In genomic region chr10:16986406-16987128, GRCh38 we compare ENCODE assay signal across 9 cellular contexts.
DNase-seq lines count a peak whose midpoint lies in the region; ATAC-seq, FAIRE-seq and TF ChIP-seq lines count a peak whose summit lies in the region.
"Had no signal": no experiment of that assay in that cellular context is flagged by ENCODE, and none has a peak within 500 bp of the region (broad histone marks: within the 10 kb centered on the region; RNA-seq: fewer than 3 reads in every experiment).

No MANE protein-coding gene starts in this region.

- H3K9me3 ChIP-seq in hepatocyte (ENCODE audit: low read depth) (no peaks in the 10 kb centered on the region), skeletal muscle tissue (ENCODE audit: control insufficient read depth in 3 of 3, low read length in 3 of 3) (no peaks in the 10 kb centered on the region)

- no peak for TF ChIP-seq POLR2A in H54 (IDR thresholded peaks at IDR 0.05; ENCODE audit: low read depth, low read length)

- H3K36me3 ChIP-seq in brain microvascular endothelial cell (replicated peaks): no peaks in the 10 kb centered on the region
- H3K36me3 ChIP-seq in hepatocyte (replicated peaks; ENCODE audit: insufficient read depth, low read depth): no peaks in the 10 kb centered on the region
- no peaks in the 10 kb centered on the region for H3K36me3 ChIP-seq in skeletal muscle tissue (ENCODE audit: control insufficient read depth in 3 of 3, insufficient read depth in 3 of 3, low read length in 3 of 3)

- peaks cover 0 to 6% (median 0%) of the 10 kb centered on the region in 7 donors for H3K9me3 Mint-ChIP-seq in CD14-positive monocyte
- H3K9me3 Mint-ChIP-seq: dendritic cell treated with granulocyte-macrophage colony-stimulating factor and Interleukin-4, amounts not matched to agents 40 ng/mL and 50 ng/mL, for 4 days had no signal

- intact Hi-C loops in CD14-positive monocyte (cut with micrococcal nuclease): no loop called here

- H3K27me3 Mint-ChIP-seq in CD14-positive monocyte (ENCODE audit: low read depth in 3 of 3): peaks cover 0 to 3% (median 2%) of the 10 kb centered on the region in 3 donors
- H3K27me3 Mint-ChIP-seq: dendritic cell treated with granulocyte-macrophage colony-stimulating factor and Interleukin-4, amounts not matched to agents 40 ng/mL and 50 ng/mL, for 4 days had no signal

- peak overlapping the region; percentile 46 for H3K4me2 ChIP-seq in hepatocyte

- no peaks in the 10 kb centered on the region for H3K9me2 ChIP-seq in hepatocyte (replicated peaks; ENCODE audit: insufficient read depth)

- H4K20me1 ChIP-seq in hepatocyte (ENCODE audit: insufficient read depth, poor library complexity, severe bottlenecking): no peaks in the 10 kb centered on the region

- no peak overlapping the region for H3K9ac ChIP-seq in skeletal muscle tissue (ENCODE audit: low read depth in 1 of 3, low read length in 3 of 3)

- H3K79me2 ChIP-seq in hepatocyte: no peaks in the 10 kb centered on the region

- H3K4me3 ChIP-seq in brain microvascular endothelial cell (ENCODE audit: low read depth, low read length): no peak overlapping the region
- H3K4me3 ChIP-seq in hepatocyte: no peak overlapping the region
- H3K4me3 ChIP-seq in skeletal muscle tissue (ENCODE audit: low read length in 3 of 3): no peak overlapping the region

- H3K4me1 ChIP-seq in hepatocyte (ENCODE audit: insufficient read depth) (peaks cover 22% of the 10 kb centered on the region), skeletal muscle tissue (ENCODE audit: control insufficient read depth in 3 of 3, insufficient read depth in 3 of 3, low read length in 3 of 3) (peaks cover 0 to 9% (median 3%) of the 10 kb centered on the region in 3 donors)

- in situ Hi-C loops in brain microvascular endothelial cell (cut with HindIII; ENCODE audit: low pct_ligation_motif_present, low sequenced_read_pairs): no loop called here

- DNase-seq in H54 (ENCODE audit: insufficient read length, low spot score) (peak; percentile 38), brain microvascular endothelial cell (peak; percentile 68), hepatocyte (ENCODE audit: low spot score) (no peak), CD14-positive monocyte (ENCODE audit: low spot score) (no peak)

- no peak overlapping the region for H3K27ac Mint-ChIP-seq in CD14-positive monocyte
- H3K27ac Mint-ChIP-seq: dendritic cell treated with granulocyte-macrophage colony-stimulating factor and Interleukin-4, amounts not matched to agents 40 ng/mL and 50 ng/mL, for 4 days had no signal

- peak overlapping the region; percentile 49 for H2AFZ ChIP-seq in hepatocyte

- H3K27ac ChIP-seq in brain microvascular endothelial cell: peak overlapping the region; percentile 88
- peak overlapping the region; percentile 77 for H3K27ac ChIP-seq in hepatocyte
- peak overlapping the region; percentile 67 for H3K27ac ChIP-seq in skeletal muscle tissue (ENCODE audit: low read depth, low read length)

- H3K27me3 ChIP-seq in brain microvascular endothelial cell (replicated peaks) (no peaks in the 10 kb centered on the region), hepatocyte (no peaks in the 10 kb centered on the region), skeletal muscle tissue (ENCODE audit: control insufficient read depth in 3 of 3, insufficient read depth in 3 of 3, low read length in 3 of 3) (no peaks in the 10 kb centered on the region)

- ATAC-seq in GM21367 (IDR thresholded peaks at IDR 0.05; ENCODE audit: unreplicated experiment): no peak
- no peak for ATAC-seq in GM19455 (IDR thresholded peaks at IDR 0.05; ENCODE audit: unreplicated experiment)
- no peak for ATAC-seq in HG02852 (IDR thresholded peaks at IDR 0.05; ENCODE audit: unreplicated experiment)

- H3K4me3 Mint-ChIP-seq in CD14-positive monocyte: no peak overlapping the region
- H3K4me3 Mint-ChIP-seq: dendritic cell treated with granulocyte-macrophage colony-stimulating factor and Interleukin-4, amounts not matched to agents 40 ng/mL and 50 ng/mL, for 4 days had no signal

- FAIRE-seq in H54 (lab: Jason Lieb, UNC): peak; percentile 79

- 42% methylated on average over 10 of the region's 10 CpGs for WGBS in hepatocyte (ENCODE audit: low lambda C conversion rate, missing lambda C conversion rate)

- H3K36me3 Mint-ChIP-seq in CD14-positive monocyte: no peaks in the 10 kb centered on the region

- H3K4me1 Mint-ChIP-seq in CD14-positive monocyte: no peaks in the 10 kb centered on the region

- TF ChIP-seq CTCF in brain microvascular endothelial cell (IDR thresholded peaks at IDR 0.05; ENCODE audit: low read depth, low read length, missing control alignments): no peak
- no peak for TF ChIP-seq CTCF in hepatocyte (IDR thresholded peaks at IDR 0.05; ENCODE audit: poor library complexity)
- TF ChIP-seq CTCF in CD14-positive monocyte (IDR thresholded peaks at IDR 0.05): no peak

Comparison
In these comparisons a context has a peak if more than half of its experiments do, and no peak if none do; other contexts are left out.
1. DNase-seq: peak in H54 (single experiment) and brain microvascular endothelial cell (single experiment); none in hepatocyte (single experiment) and CD14-positive monocyte (single experiment).
2. Peak in every context shown above with its lines, with median percentiles within 50 percentile points of each other: H3K27ac ChIP-seq.